Comparison of ENCODE assay signal across 24 cellular contexts in genomic region chr1:17525996-17526686, GRCh38. TPM values are rescaled to one million over a fixed set of nuclear protein-coding genes. Genes with fewer than 3 reads are reported as not detected.
DNase-seq lines count a peak whose midpoint lies in the region; ATAC-seq and TF ChIP-seq lines count a peak whose summit lies in the region.
"Had no signal": no experiment of that assay in that cellular context is flagged by ENCODE, and none has a peak within 500 bp of the region (broad histone marks: within the 10 kb centered on the region; RNA-seq: fewer than 3 reads in every experiment).

No MANE protein-coding gene starts in this region.

- H3K4me3 ChIP-seq in Panc1 (ENCODE audit: low read depth in 2 of 2, low read length in 2 of 2) = no peak overlapping the region
- no peak overlapping the region for H3K4me3 ChIP-seq in transverse colon
- H3K4me3 ChIP-seq: SJCRH30 had no signal

- H3K27ac Mint-ChIP-seq in nephron (peak overlapping the region; percentile 82 to 94 (median 91)), CD14-positive monocyte (no peak overlapping the region)
- H3K27ac Mint-ChIP-seq: activated naive CD4-positive, alpha-beta T cell treated with anti-CD3 and anti-CD28 coated beads, Interleukin-2, amount 10 ng/mL, durations not matched to agents 7 days and 5 days; activated T-cell treated with anti-CD3 and anti-CD28 coated beads, Interleukin-2, amount 50 U/mL, for 72 hours; CD4-positive, CD25-positive, alpha-beta regulatory T cell; T-cell had no signal

- no peak for TF ChIP-seq POLR2A in transverse colon (IDR thresholded peaks at IDR 0.05)

- H3K9me3 ChIP-seq in Panc1 (ENCODE audit: control insufficient read depth, insufficient read depth, low read depth, low read length) = no peaks in the 10 kb centered on the region
- H3K9me3 ChIP-seq in transverse colon = no peaks in the 10 kb centered on the region
- H3K9me3 ChIP-seq: SJCRH30 had no signal

- intact Hi-C loops in Panc1 (cut with micrococcal nuclease; ENCODE audit: unreplicated experiment) (no loop called here), transverse colon (cut with DNase I; ENCODE audit: low total_unique reads) (loop anchor here (5.0 kb wide), 1 partner anchor 61 kb away; no protein-coding TSS in a partner anchor), CD14-positive monocyte (cut with micrococcal nuclease) (no loop called here)

- H3K4me3 Mint-ChIP-seq in nephron = no peak overlapping the region
- no peak overlapping the region for H3K4me3 Mint-ChIP-seq in CD14-positive monocyte
- H3K4me3 Mint-ChIP-seq: activated naive CD4-positive, alpha-beta T cell treated with anti-CD3 and anti-CD28 coated beads, Interleukin-2, amount 10 ng/mL, durations not matched to agents 7 days and 5 days; activated T-cell treated with anti-CD3 and anti-CD28 coated beads, Interleukin-2, amount 50 U/mL, for 72 hours; CD4-positive, CD25-positive, alpha-beta regulatory T cell; T-cell had no signal

- H3K9me3 Mint-ChIP-seq in nephron (no peaks in the 10 kb centered on the region), CD14-positive monocyte (no peaks in the 10 kb centered on the region)
- H3K9me3 Mint-ChIP-seq: activated naive CD4-positive, alpha-beta T cell treated with anti-CD3 and anti-CD28 coated beads, Interleukin-2, amount 10 ng/mL, durations not matched to agents 7 days and 5 days; activated T-cell treated with anti-CD3 and anti-CD28 coated beads, Interleukin-2, amount 50 U/mL, for 72 hours; T-cell had no signal

- no TSS peak for BruUV-seq in Panc1 (replicated peaks; lab: Mats Ljungman, UMichigan)

- H3K36me3 ChIP-seq in Panc1 (ENCODE audit: control insufficient read depth, insufficient read depth, low read length) (no peaks in the 10 kb centered on the region), transverse colon (no peaks in the 10 kb centered on the region)
- H3K36me3 ChIP-seq: SJCRH30 had no signal

- ATAC-seq in Panc1 = no peak
- ATAC-seq: activated T-cell treated with anti-CD3 and anti-CD28 coated beads, Interleukin-2, amount 50 U/mL, for 72 hours; T-cell had no signal

- no peak for DNase-seq in Panc1 (ENCODE audit: low read depth, low spot score)
- DNase-seq in epithelial cell of prostate (ENCODE audit: low read depth, low spot score) = no peak
- no peak for DNase-seq in transverse colon
- DNase-seq in activated effector memory CD4-positive, alpha-beta T cell treated with anti-CD3 and anti-CD28 coated beads, Interleukin-2, amount 50 U/mL, for 16 hours = no peak
- no peak for DNase-seq in CD14-positive monocyte (ENCODE audit: low spot score)
- DNase-seq in HEK293T (ENCODE audit: extremely low spot score) = no peak
- DNase-seq in COLO668 (lab: John Stamatoyannopoulos, UW; ENCODE audit: unreplicated experiment) = no peak
- DNase-seq: activated CD4-positive, alpha-beta T cell treated with anti-CD3 and anti-CD28 coated beads for 1 hour; activated naive CD4-positive, alpha-beta T cell treated with anti-CD3 and anti-CD28 coated beads, Interleukin-2, amount 10 ng/mL, durations not matched to agents 7 days and 5 days; activated T-cell treated with anti-CD3 and anti-CD28 coated beads, Interleukin-2, amount 50 U/mL, for 72 hours; amygdala; caudate nucleus; CD4-positive, CD25-positive, alpha-beta regulatory T cell; erythroblast; GDM1; Kasumi-1; kidney; NCI-H1092; NCI-H2029 treated with DMSO at 0.1 percent for 48 hours; NCI-H446; SJCRH30; T-cell had no signal

- H3K4me1 ChIP-seq in Panc1 (ENCODE audit: control insufficient read depth, insufficient read depth, low read length) = peaks cover 15% of the 10 kb centered on the region
- H3K4me1 ChIP-seq in transverse colon = peaks cover 15 to 46% (median 36%) of the 10 kb centered on the region in 4 donors
- H3K4me1 ChIP-seq: SJCRH30 had no signal

- H3K27me3 Mint-ChIP-seq in nephron (ENCODE audit: low read depth) (peaks cover 9% of the 10 kb centered on the region), CD14-positive monocyte (ENCODE audit: low read depth in 3 of 3) (peaks cover 32 to 67% (median 55%) of the 10 kb centered on the region in 3 donors)

- no peak for TF ChIP-seq CTCF in Panc1 (IDR thresholded peaks at IDR 0.05)
- no peak for TF ChIP-seq CTCF in nephron (IDR thresholded peaks at IDR 0.05; ENCODE audit: unreplicated experiment in 3 of 3)
- TF ChIP-seq CTCF in transverse colon (IDR thresholded peaks at IDR 0.05) = no peak
- no peak for TF ChIP-seq CTCF in CD14-positive monocyte (IDR thresholded peaks at IDR 0.05)

- 57 to 71% methylated on average over 1 to 4 of the region's 4 CpGs for WGBS in transverse colon (ENCODE audit: low coverage in 1 of 2), 2 donors

- H3K27me3 ChIP-seq in Panc1 (ENCODE audit: control insufficient read depth, insufficient read depth, low read length) (no peaks in the 10 kb centered on the region), transverse colon (no peaks in the 10 kb centered on the region)

- H3K4me1 Mint-ChIP-seq in nephron (peaks cover 26% of the 10 kb centered on the region), CD14-positive monocyte (peaks cover 3% of the 10 kb centered on the region)
- H3K4me1 Mint-ChIP-seq: activated naive CD4-positive, alpha-beta T cell treated with anti-CD3 and anti-CD28 coated beads, Interleukin-2, amount 10 ng/mL, durations not matched to agents 7 days and 5 days; CD4-positive, CD25-positive, alpha-beta regulatory T cell; T-cell had no signal

- H3K36me3 Mint-ChIP-seq in nephron (ENCODE audit: low read depth) = no peaks in the 10 kb centered on the region
- no peaks in the 10 kb centered on the region for H3K36me3 Mint-ChIP-seq in CD14-positive monocyte
- H3K36me3 Mint-ChIP-seq: activated naive CD4-positive, alpha-beta T cell treated with anti-CD3 and anti-CD28 coated beads, Interleukin-2, amount 10 ng/mL, durations not matched to agents 7 days and 5 days; CD4-positive, CD25-positive, alpha-beta regulatory T cell; T-cell had no signal

- peak overlapping the region; percentile 55; the same call in 1 of the 2 replicates for H3K27ac ChIP-seq in Panc1 (ENCODE audit: low read length)
- H3K27ac ChIP-seq in epithelial cell of prostate = peak overlapping the region; percentile 30
- peak overlapping the region; percentile 69 to 85 (median 84) for H3K27ac ChIP-seq in transverse colon
- H3K27ac ChIP-seq: SJCRH30 had no signal

- in situ Hi-C loops in Panc1 (cut with HindIII; ENCODE audit: low pct_unique_long_range_greater_than_20kb, low sequenced_read_pairs) (no loop called here), transverse colon (cut with MboI; ENCODE audit: low pct_ligation_motif_present in 1 of 4, low pct_unique_long_range_greater_than_20kb in 1 of 4, low sequenced_read_pairs in 3 of 4) (no loop called here)

- CTCF ChIA-PET in Panc1 (lab: Charles Lee) (no interaction called here), HEK293T (lab: Yijun Ruan, JAX) (interaction anchor here (0.7 kb wide), 1 partner anchor 1056 kb away, joined by 3 read pairs; no protein-coding TSS in a partner anchor)

- TF ChIP-seq EP300 in transverse colon (IDR thresholded peaks at IDR 0.05; ENCODE audit: low read depth) = no peak

- POLR2A ChIA-PET in Panc1 (lab: Charles Lee) = no interaction called here
- POLR2A ChIA-PET in HEK293T (lab: Yijun Ruan, JAX) = no interaction called here

TF ChIP-seq in HEK293T, 16 proteins besides CTCF, POLR2A, EP300 and RAD21:
- TF ChIP-seq HDGF (IDR thresholded peaks at IDR 0.05; ENCODE audit: borderline replicate concordance) (no peak), BHLHE40 (IDR thresholded peaks at IDR 0.05; ENCODE audit: borderline replicate concordance) (no peak), ELF4 (IDR thresholded peaks at IDR 0.05) (no peak), LEF1 (IDR thresholded peaks at IDR 0.05; ENCODE audit: borderline replicate concordance) (no peak), ZNF384 (IDR thresholded peaks at IDR 0.05) (no peak), FOXK2 (IDR thresholded peaks at IDR 0.05) (no peak), FOXM1 (IDR thresholded peaks at IDR 0.05; ENCODE audit: borderline replicate concordance) (no peak), NFRKB (IDR thresholded peaks at IDR 0.05) (no peak), PKNOX1 (IDR thresholded peaks at IDR 0.05) (no peak), FOXA1 (IDR thresholded peaks at IDR 0.05) (no peak), ARNT (IDR thresholded peaks at IDR 0.05) (no peak), L3MBTL2 (conservative IDR thresholded peaks at IDR 0.05) (no peak), TARDBP (IDR thresholded peaks at IDR 0.05) (no peak), SP1 (IDR thresholded peaks at IDR 0.05) (no peak), SUZ12 (IDR thresholded peaks at IDR 0.05) (no peak), CTBP1 (IDR thresholded peaks at IDR 0.05; ENCODE audit: borderline replicate concordance) (no peak)

RNA-seq across cellular contexts. Expression of gene ARHGEF10L, which starts 13.4 kb away (rescaled TPM):
- total RNA-seq in Panc1 (2021; ENCODE audit: unreplicated experiment) (5.9 TPM), transverse colon (100 to 1,000 TPM; 115 to 326 (median 199) TPM)
- 7.2 TPM for polyA plus RNA-seq in Panc1 (2012; ENCODE audit: insufficient read length)
- 10 to 100 TPM; 20.7 to 23.7 TPM for polyA plus RNA-seq in CD14-positive monocyte
- total RNA-seq: activated CD8-positive, alpha-beta memory T cell treated with anti-CD3 and anti-CD28 coated beads for 36 hours; activated T-cell treated with anti-CD3 and anti-CD28 coated beads, Interleukin-2, amount 50 U/mL, for 72 hours; CD4-positive, CD25-positive, alpha-beta regulatory T cell had no signal
- polyA plus RNA-seq: CD4-positive, CD25-positive, alpha-beta regulatory T cell had no signal

Comparison
In these comparisons a context has a peak if more than half of its experiments do, and no peak if none do; other contexts are left out.
1. H3K27ac ChIP-seq: peak in every context shown above with its lines; median percentile 84 in transverse colon; 55 in Panc1; 30 in epithelial cell of prostate.
2. H3K27ac Mint-ChIP-seq: peak in nephron (3 of 3); none in CD14-positive monocyte (0 of 7).
3. RNA of gene ARHGEF10L, which starts 13.4 kb away (total RNA-seq): 115 to 326 TPM in transverse colon; 5.9 TPM in Panc1 (single experiment); every median in the first group is over 10 times any median in the second.